In the genomic region with DNA sequence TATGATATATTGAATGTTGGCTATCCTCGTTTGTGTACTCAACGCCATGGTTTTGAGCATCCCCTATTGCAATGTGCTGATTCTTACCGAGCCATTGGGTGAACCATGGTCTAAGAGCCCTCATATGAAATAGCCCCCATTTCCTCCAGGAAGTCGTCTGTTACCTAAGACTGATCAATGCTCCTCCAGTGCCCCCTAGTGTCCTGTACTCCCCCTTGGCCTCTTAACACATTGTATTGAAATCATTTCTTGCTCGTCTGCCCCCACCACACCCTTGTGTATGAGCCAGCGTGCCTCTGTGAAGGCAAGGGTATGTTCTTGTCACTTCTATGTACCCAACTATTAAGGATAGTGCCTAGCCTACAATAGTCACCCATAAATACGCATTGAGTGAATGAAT, we compare ENCODE assay signal across 8 cellular contexts. TPM values are rescaled to one million over a fixed set of nuclear protein-coding genes. Genes with fewer than 3 reads are reported as not detected.
DNase-seq lines count a peak whose midpoint lies in the region; ATAC-seq and TF ChIP-seq lines count a peak whose summit lies in the region.

No MANE protein-coding gene starts in this region.

- no peak for ATAC-seq in left cardiac atrium
- ATAC-seq in left ventricle myocardium superior, result no peak
- ATAC-seq in HG02884 (IDR thresholded peaks at IDR 0.05; ENCODE audit: unreplicated experiment), result peak; percentile 50
- no peak for ATAC-seq in GM19467 (IDR thresholded peaks at IDR 0.05; ENCODE audit: unreplicated experiment)

- no peak for TF ChIP-seq POLR2A in erythroblast (IDR thresholded peaks at IDR 0.05; ENCODE audit: low read length)

- DNase-seq in left cardiac atrium (peak; percentile 26), left ventricle myocardium superior (no peak), NCI-H460 (ENCODE audit: extremely low read depth, low read depth) (peak; percentile 35), erythroblast (lab: John Stamatoyannopoulos, UW) (peak; percentile 75 to 76), pons (ENCODE audit: low spot score) (peak; percentile 74)
- DNase-seq in activated CD4-positive, alpha-beta T cell treated with anti-CD3 and anti-CD28 coated beads, Interleukin-2, amount 50 U/mL, for 1 hour, result peak; percentile 44

- intact Hi-C loops in left cardiac atrium (cut with DNase I) (no loop called here), left ventricle myocardium superior (cut with micrococcal nuclease) (no loop called here)

RNA-seq across cellular contexts. Expression of gene SLC35B4, which starts 11.2 kb away (rescaled TPM):
- total RNA-seq in left cardiac atrium (10 to 100 TPM in 1 of 2 donors, 1 to 10 TPM in 1; 9.1 to 10.8 TPM), left ventricle myocardium superior (4.3 TPM)
- total RNA-seq in NCI-H460 (2014; rRNA removed; shearing (Covaris generic)), result 20.0 and 20.4 TPM in 2 replicates
- 10.5 and 13.0 TPM in 2 replicates for polyA plus RNA-seq in NCI-H460 (2014; cell fraction: nucleus; rRNA removed)
